In genomic region chr3:38345879-38346583, GRCh38 we compare ENCODE assay signal across 8 cellular contexts. TPM values are rescaled to one million over a fixed set of nuclear protein-coding genes. Genes with fewer than 3 reads are reported as not detected.
DNase-seq lines count a peak whose midpoint lies in the region; ATAC-seq and TF ChIP-seq lines count a peak whose summit lies in the region.

No MANE protein-coding gene starts in this region.

- H3K9ac ChIP-seq in neural progenitor cell = no peak overlapping the region

- H3K27me3 ChIP-seq in neural progenitor cell = peaks cover 18% of the 10 kb centered on the region

- ATAC-seq in GM19351 (IDR thresholded peaks at IDR 0.05; ENCODE audit: unreplicated experiment) (peak; percentile 23), HG03432 (IDR thresholded peaks at IDR 0.05; ENCODE audit: unreplicated experiment) (peak; percentile 30), HG02610 (IDR thresholded peaks at IDR 0.05; ENCODE audit: unreplicated experiment) (no peak)

- H3K27ac Mint-ChIP-seq in neural progenitor cell = peak overlapping the region; percentile 79

- peaks cover 11% of the 10 kb centered on the region for H3K27me3 Mint-ChIP-seq in neural progenitor cell (ENCODE audit: insufficient read depth, low read depth)

- H3K4me2 ChIP-seq in neural progenitor cell = peak overlapping the region; percentile 86

- DNase-seq in choroid plexus epithelial cell (ENCODE audit: low read depth) (no peak), neural progenitor cell (ENCODE audit: low spot score) (no peak), NCI-H1417 (lab: John Stamatoyannopoulos, UW) (no peak), mesenteric fat pad (ENCODE audit: low spot score) (no peak), AG08395 (ENCODE audit: low spot score) (no peak)

- H3K36me3 Mint-ChIP-seq in neural progenitor cell = no peaks in the 10 kb centered on the region

- no peaks in the 10 kb centered on the region for H3K9me3 Mint-ChIP-seq in neural progenitor cell

- peaks cover 2% of the 10 kb centered on the region for H3K4me1 Mint-ChIP-seq in neural progenitor cell

- H3K9me3 ChIP-seq in neural progenitor cell (ENCODE audit: low read depth) = no peaks in the 10 kb centered on the region

- H4K20me1 ChIP-seq in neural progenitor cell (ENCODE audit: low read depth) = no peaks in the 10 kb centered on the region

- peaks cover 7% of the 10 kb centered on the region for H3F3A ChIP-seq in neural progenitor cell (ENCODE audit: low read depth)

- H3K4me1 ChIP-seq in neural progenitor cell = no peaks in the 10 kb centered on the region

- H3K4me3 ChIP-seq in choroid plexus epithelial cell (ENCODE audit: low read depth, low read length) = peak overlapping the region; percentile 18
- peak overlapping the region; percentile 55 for H3K4me3 ChIP-seq in neural progenitor cell

- TF ChIP-seq CTCF in choroid plexus epithelial cell (conservative IDR thresholded peaks at IDR 0.05; ENCODE audit: low read depth, low read length) (no peak), neural progenitor cell (IDR thresholded peaks at IDR 0.05) (no peak)

- no peak overlapping the region for H3K27ac ChIP-seq in neural progenitor cell

- H3K79me2 ChIP-seq in neural progenitor cell (ENCODE audit: low read depth) = no peaks in the 10 kb centered on the region

- no peaks in the 10 kb centered on the region for H3K36me3 ChIP-seq in neural progenitor cell

- H3K4me3 Mint-ChIP-seq in neural progenitor cell = peak overlapping the region; percentile 89

- H2AFZ ChIP-seq in neural progenitor cell (replicated peaks) = peak overlapping the region; percentile 98

RNA-seq across cellular contexts. Expression of gene XYLB, which starts 0.6 kb away (rescaled TPM):
- total RNA-seq in neural progenitor cell (ENCODE audit: low replicate concordance) (2.1 and 6.9 TPM in 2 replicates), mesenteric fat pad (5.2 TPM)
